In genomic region chr9:136534396-136534795, GRCh38 we compare ENCODE assay signal across 14 cellular contexts. TPM values are rescaled to one million over a fixed set of nuclear protein-coding genes. Genes with fewer than 3 reads are reported as not detected.
DNase-seq lines count a peak whose midpoint lies in the region; ATAC-seq, FAIRE-seq and TF ChIP-seq lines count a peak whose summit lies in the region.
"Had no signal": no experiment of that assay in that cellular context is flagged by ENCODE, and none has a peak within 500 bp of the region (broad histone marks: within the 10 kb centered on the region; RNA-seq: fewer than 3 reads in every experiment).

No MANE protein-coding gene starts in this region.

- H3K27ac ChIP-seq in keratinocyte (ENCODE audit: control insufficient read depth, insufficient read depth, low read length), result peak overlapping the region; percentile 36
- H3K27ac ChIP-seq: SJSA1 had no signal

- no peaks in the 10 kb centered on the region for H3K9me3 ChIP-seq in keratinocyte (ENCODE audit: control insufficient read depth, low read depth, low read length)
- H3K9me3 ChIP-seq: SJSA1 had no signal

- H3K4me3 Mint-ChIP-seq in activated T-cell treated with anti-CD3 and anti-CD28 coated beads, Interleukin-2, amount 50 U/mL, for 24 hours, result peak overlapping the region; percentile 59
- peak overlapping the region; percentile 71 for H3K4me3 Mint-ChIP-seq in activated T-helper 1 cell treated with anti-CD3 and anti-CD28 coated beads, Interleukin-12 subunit alpha, Interleukin-12 subunit beta, Interleukin-2, Interleukin-4 antibody, amounts not matched to agents 30 ng/mL and 10 ng/mL and 1 ng/mL, durations not matched to agents 14 hours and 24 hours and 36 hours
- peak overlapping the region; percentile 62 to 82 for H3K4me3 Mint-ChIP-seq in stimulated activated naive CD8-positive, alpha-beta T cell treated with anti-CD3 and anti-CD28 coated beads, Interleukin-15, amount 100 ng/mL, for 72 hours

- H3K27ac Mint-ChIP-seq in activated T-cell treated with anti-CD3 and anti-CD28 coated beads, Interleukin-2, amount 50 U/mL, for 24 hours, result peak overlapping the region; percentile 94
- peak overlapping the region; percentile 86 for H3K27ac Mint-ChIP-seq in activated T-helper 1 cell treated with anti-CD3 and anti-CD28 coated beads, Interleukin-12 subunit alpha, Interleukin-12 subunit beta, Interleukin-2, Interleukin-4 antibody, amounts not matched to agents 30 ng/mL and 10 ng/mL and 1 ng/mL, durations not matched to agents 14 hours and 24 hours and 36 hours
- H3K27ac Mint-ChIP-seq in stimulated activated naive CD8-positive, alpha-beta T cell treated with anti-CD3 and anti-CD28 coated beads, Interleukin-15, amount 100 ng/mL, for 72 hours, result peak overlapping the region in 1 of 2 donors; percentile 84

- no peaks in the 10 kb centered on the region for H3K9me3 Mint-ChIP-seq in activated T-cell treated with anti-CD3 and anti-CD28 coated beads, Interleukin-2, amount 50 U/mL, for 24 hours
- H3K9me3 Mint-ChIP-seq in activated T-helper 1 cell treated with anti-CD3 and anti-CD28 coated beads, Interleukin-12 subunit alpha, Interleukin-12 subunit beta, Interleukin-2, Interleukin-4 antibody, amounts not matched to agents 30 ng/mL and 10 ng/mL and 1 ng/mL, durations not matched to agents 14 hours and 24 hours and 36 hours, result no peaks in the 10 kb centered on the region
- H3K9me3 Mint-ChIP-seq in stimulated activated naive CD8-positive, alpha-beta T cell treated with anti-CD3 and anti-CD28 coated beads, Interleukin-15, amount 100 ng/mL, for 72 hours, result no peaks in the 10 kb centered on the region

- TF ChIP-seq CTCF in keratinocyte (optimal IDR thresholded peaks at IDR 0.05 in 1 of 3, IDR thresholded peaks at IDR 0.05 in 1 of 3, conservative IDR thresholded peaks at IDR 0.05 in 1 of 3; ENCODE audit: extremely low read depth in 1 of 3, insufficient read depth in 2 of 3, low read length in 3 of 3) (no peak), GM20000 (IDR thresholded peaks at IDR 0.05; ENCODE audit: extremely low read depth, missing control alignments) (no peak)

- no peak for DNase-seq in activated T-cell treated with anti-CD3 and anti-CD28 coated beads, Interleukin-2, amount 50 U/mL, for 24 hours
- DNase-seq in activated T-cell treated with anti-CD3 and anti-CD28 coated beads, Interleukin-2, amount 50 U/mL, for 1 hour, result no peak
- DNase-seq in activated T-helper 1 cell treated with anti-CD3 and anti-CD28 coated beads, Interleukin-12 subunit alpha, Interleukin-12 subunit beta, Interleukin-2, Interleukin-4 antibody, amounts not matched to agents 30 ng/mL and 10 ng/mL and 1 ng/mL, durations not matched to agents 14 hours and 24 hours and 36 hours (ENCODE audit: low spot score), result no peak
- DNase-seq in keratinocyte (ENCODE audit: low read depth, low spot score), result no peak
- DNase-seq in stimulated activated naive CD8-positive, alpha-beta T cell treated with anti-CD3 and anti-CD28 coated beads, Interleukin-15, amount 100 ng/mL, for 72 hours, result no peak
- DNase-seq in GM20000 (ENCODE audit: low spot score), result no peak
- DNase-seq in NCI-H2029 (lab: John Stamatoyannopoulos, UW), result no peak
- DNase-seq: ACHN, NCI-H1930, NCI-H82 had no signal

- peaks cover 58% of the 10 kb centered on the region for H4K20me1 ChIP-seq in keratinocyte (ENCODE audit: control insufficient read depth, extremely low read depth, insufficient read depth, low read length)

- peaks cover 29% of the 10 kb centered on the region for H3K4me1 ChIP-seq in keratinocyte (ENCODE audit: control insufficient read depth, extremely low read depth, insufficient read depth, low read length)
- H3K4me1 ChIP-seq: SJSA1 had no signal

- H3K9ac ChIP-seq in keratinocyte (ENCODE audit: control insufficient read depth, extremely low read depth, insufficient read depth, low read length), result no peak overlapping the region

- no peak overlapping the region for H3K4me2 ChIP-seq in keratinocyte (ENCODE audit: control insufficient read depth, extremely low read depth, insufficient read depth, low read depth, low read length)

- no peak overlapping the region for H3K4me3 ChIP-seq in keratinocyte (ENCODE audit: control insufficient read depth in 2 of 3, extremely low read depth in 1 of 3, insufficient read depth in 2 of 3, low read depth in 1 of 3, low read length in 3 of 3)
- H3K4me3 ChIP-seq: SJSA1 had no signal

- peaks cover 59% of the 10 kb centered on the region for H3K36me3 Mint-ChIP-seq in activated T-cell treated with anti-CD3 and anti-CD28 coated beads, Interleukin-2, amount 50 U/mL, for 24 hours (ENCODE audit: low read depth)
- H3K36me3 Mint-ChIP-seq in activated T-helper 1 cell treated with anti-CD3 and anti-CD28 coated beads, Interleukin-12 subunit alpha, Interleukin-12 subunit beta, Interleukin-2, Interleukin-4 antibody, amounts not matched to agents 30 ng/mL and 10 ng/mL and 1 ng/mL, durations not matched to agents 14 hours and 24 hours and 36 hours (ENCODE audit: low read depth), result peaks cover 17% of the 10 kb centered on the region

- H3K79me2 ChIP-seq in keratinocyte (ENCODE audit: control insufficient read depth, insufficient read depth, low read length), result peaks cover 94% of the 10 kb centered on the region

- no peaks in the 10 kb centered on the region for H3K27me3 Mint-ChIP-seq in activated T-cell treated with anti-CD3 and anti-CD28 coated beads, Interleukin-2, amount 50 U/mL, for 24 hours
- H3K27me3 Mint-ChIP-seq in activated T-helper 1 cell treated with anti-CD3 and anti-CD28 coated beads, Interleukin-12 subunit alpha, Interleukin-12 subunit beta, Interleukin-2, Interleukin-4 antibody, amounts not matched to agents 30 ng/mL and 10 ng/mL and 1 ng/mL, durations not matched to agents 14 hours and 24 hours and 36 hours (ENCODE audit: insufficient read depth), result no peaks in the 10 kb centered on the region
- H3K27me3 Mint-ChIP-seq in stimulated activated naive CD8-positive, alpha-beta T cell treated with anti-CD3 and anti-CD28 coated beads, Interleukin-15, amount 100 ng/mL, for 72 hours, result no peaks in the 10 kb centered on the region

- no peak for ATAC-seq in stimulated activated naive CD8-positive, alpha-beta T cell treated with anti-CD3 and anti-CD28 coated beads, Interleukin-15, amount 100 ng/mL, for 72 hours
- ATAC-seq in HG03139 (IDR thresholded peaks at IDR 0.05; ENCODE audit: unreplicated experiment), result no peak

- H3K27me3 ChIP-seq in keratinocyte (ENCODE audit: control insufficient read depth, extremely low read depth, insufficient read depth, low read length), result no peaks in the 10 kb centered on the region
- H3K27me3 ChIP-seq: SJSA1 had no signal

- dilution Hi-C loops in keratinocyte (cut with MboI; ENCODE audit: extremely low pct_ligation_motif_present, low sequenced_read_pairs), result no loop called here

- peaks cover 70% of the 10 kb centered on the region for H3K4me1 Mint-ChIP-seq in activated T-cell treated with anti-CD3 and anti-CD28 coated beads, Interleukin-2, amount 50 U/mL, for 24 hours (ENCODE audit: low read depth)
- H3K4me1 Mint-ChIP-seq in activated T-helper 1 cell treated with anti-CD3 and anti-CD28 coated beads, Interleukin-12 subunit alpha, Interleukin-12 subunit beta, Interleukin-2, Interleukin-4 antibody, amounts not matched to agents 30 ng/mL and 10 ng/mL and 1 ng/mL, durations not matched to agents 14 hours and 24 hours and 36 hours (ENCODE audit: low read depth), result peaks cover 36% of the 10 kb centered on the region
- peaks cover 94% of the 10 kb centered on the region for H3K4me1 Mint-ChIP-seq in stimulated activated naive CD8-positive, alpha-beta T cell treated with anti-CD3 and anti-CD28 coated beads, Interleukin-15, amount 100 ng/mL, for 72 hours

- H2AFZ ChIP-seq in keratinocyte (ENCODE audit: control insufficient read depth, low read length), result no peak overlapping the region

- intact Hi-C loops in activated T-helper 1 cell treated with anti-CD3 and anti-CD28 coated beads, Interleukin-12 subunit alpha, Interleukin-12 subunit beta, Interleukin-2, Interleukin-4 antibody, amounts not matched to agents 30 ng/mL and 10 ng/mL and 1 ng/mL, durations not matched to agents 14 hours and 24 hours and 36 hours (cut with micrococcal nuclease), result loop anchor here (5.0 kb wide), 1 partner anchor 292 kb away; no protein-coding TSS in a partner anchor

- H3K36me3 ChIP-seq in keratinocyte (ENCODE audit: control insufficient read depth in 2 of 2, extremely low read depth in 1 of 2, insufficient read depth in 2 of 2, low read length in 2 of 2), result peaks cover 18 to 22% of the 10 kb centered on the region in 2 experiments
- H3K36me3 ChIP-seq: SJSA1 had no signal

- H3K9me1 ChIP-seq in keratinocyte (ENCODE audit: control insufficient read depth, extremely low read depth, insufficient read depth, low read length), result peaks cover 4% of the 10 kb centered on the region

- peak; percentile 5 for FAIRE-seq in keratinocyte (lab: Jason Lieb, UNC)
- FAIRE-seq: colon, islet of Langerhans had no signal

RNA-seq across cellular contexts. Expression of gene NOTCH1, which starts 11.5 kb away (rescaled TPM):
- total RNA-seq in activated T-helper 1 cell treated with anti-CD3 and anti-CD28 coated beads, Interleukin-12 subunit alpha, Interleukin-12 subunit beta, Interleukin-2, Interleukin-4 antibody, amounts not matched to agents 30 ng/mL and 10 ng/mL and 1 ng/mL, durations not matched to agents 14 hours and 24 hours and 36 hours, result 115 and 121 TPM in 2 replicates
- polyA plus RNA-seq in keratinocyte, result 6.1 to 10.6 TPM (median 9.2 TPM) in 3 replicates
- polyA plus RNA-seq in keratinocyte (2011; ENCODE audit: low read depth), result 29.9 TPM
- polyA plus RNA-seq in keratinocyte (2011; cell fraction: cytosol; rRNA removed), result 4.8 and 10.2 TPM in 2 replicates
- 93.0 and 122 TPM in 2 replicates for polyA plus RNA-seq in keratinocyte (2011; cell fraction: nucleus; rRNA removed)
- 34.8 and 46.5 TPM in 2 replicates for polyA plus RNA-seq in keratinocyte (2012; ENCODE audit: low replicate concordance)
- 34.6 to 70.3 TPM (median 38.1 TPM) in 3 replicates for polyA minus RNA-seq in keratinocyte
- polyA minus RNA-seq in keratinocyte (2011; cell fraction: cytosol; rRNA and poly(A)+ RNA removed), result 87.9 TPM
- polyA minus RNA-seq in keratinocyte (2011; cell fraction: nucleus; rRNA and poly(A)+ RNA removed), result 267 and 300 TPM in 2 replicates

RNA-seq across cellular contexts. Expression of gene SEC16A, which starts 51.6 kb away (rescaled TPM):
- 87.3 and 88.5 TPM in 2 replicates for total RNA-seq in activated T-helper 1 cell treated with anti-CD3 and anti-CD28 coated beads, Interleukin-12 subunit alpha, Interleukin-12 subunit beta, Interleukin-2, Interleukin-4 antibody, amounts not matched to agents 30 ng/mL and 10 ng/mL and 1 ng/mL, durations not matched to agents 14 hours and 24 hours and 36 hours
- polyA plus RNA-seq in keratinocyte, result 12.2 to 33.1 TPM (median 15.8 TPM) in 3 replicates
- 22.4 TPM for polyA plus RNA-seq in keratinocyte (2011; ENCODE audit: low read depth)
- 28.6 and 31.4 TPM in 2 replicates for polyA plus RNA-seq in keratinocyte (2011; cell fraction: cytosol; rRNA removed)
- 152 and 161 TPM in 2 replicates for polyA plus RNA-seq in keratinocyte (2011; cell fraction: nucleus; rRNA removed)
- polyA plus RNA-seq in keratinocyte (2012; ENCODE audit: low replicate concordance), result 40.9 and 60.4 TPM in 2 replicates
- 28.0 to 141 TPM (median 38.6 TPM) in 3 replicates for polyA minus RNA-seq in keratinocyte
- 46.6 TPM for polyA minus RNA-seq in keratinocyte (2011; cell fraction: cytosol; rRNA and poly(A)+ RNA removed)
- 84.6 and 123 TPM in 2 replicates for polyA minus RNA-seq in keratinocyte (2011; cell fraction: nucleus; rRNA and poly(A)+ RNA removed)
